In genomic region chr11:130131957-130132850, GRCh38 we compare ENCODE assay signal across 9 cellular contexts. TPM values are rescaled to one million over a fixed set of nuclear protein-coding genes. Genes with fewer than 3 reads are reported as not detected.
DNase-seq lines count a peak whose midpoint lies in the region; ATAC-seq and TF ChIP-seq lines count a peak whose summit lies in the region.
"Had no signal": no experiment of that assay in that cellular context is flagged by ENCODE, and none has a peak within 500 bp of the region (broad histone marks: within the 10 kb centered on the region; RNA-seq: fewer than 3 reads in every experiment).

No MANE protein-coding gene starts in this region.

- no peak overlapping the region for H3K9ac ChIP-seq in Karpas-422 (ENCODE audit: low read length)

- 55% methylated on average over 9 of the region's 9 CpGs for WGBS in right cardiac atrium

- H3K9me3 ChIP-seq in Karpas-422 (ENCODE audit: low read length) (no peaks in the 10 kb centered on the region), RWPE2 (ENCODE audit: severe bottlenecking) (no peaks in the 10 kb centered on the region), right cardiac atrium (ENCODE audit: control insufficient read depth, low read length) (no peaks in the 10 kb centered on the region)

- H3K4me3 Mint-ChIP-seq in activated naive CD8-positive, alpha-beta T cell treated with anti-CD3 and anti-CD28 coated beads for 36 hours = no peak overlapping the region

- peaks cover 3% of the 10 kb centered on the region; the same call in 1 of the 2 replicates for H3K79me2 ChIP-seq in Karpas-422 (ENCODE audit: low read length)

- no peaks in the 10 kb centered on the region for H3K9me3 Mint-ChIP-seq in activated naive CD8-positive, alpha-beta T cell treated with anti-CD3 and anti-CD28 coated beads for 36 hours

- ATAC-seq in RWPE2 (ENCODE audit: low read depth) (peak; percentile 76), right cardiac atrium (peak; percentile 62 to 72)

- H3K27ac ChIP-seq in Karpas-422 (ENCODE audit: low read length) (no peak overlapping the region), RWPE2 (ENCODE audit: poor library complexity, severe bottlenecking) (no peak overlapping the region), right cardiac atrium (ENCODE audit: low read length) (no peak overlapping the region)

- DNase-seq in COLO668 (lab: John Stamatoyannopoulos, UW; ENCODE audit: unreplicated experiment) = peak; percentile 45
- DNase-seq in GM19240 (ENCODE audit: insufficient read length, low spot score) = peak; percentile 65
- DNase-seq in Karpas-422 = peak; percentile 83
- DNase-seq in RWPE2 (ENCODE audit: low spot score) = no peak
- peak; percentile 32 for DNase-seq in activated naive CD8-positive, alpha-beta T cell treated with anti-CD3 and anti-CD28 coated beads for 36 hours
- no peak for DNase-seq in right cardiac atrium
- DNase-seq in stimulated activated CD4-positive, alpha-beta T cell treated with anti-CD3 and anti-CD28 coated beads, Interleukin-12 subunit alpha, Interleukin-12 subunit beta, amount 100 ng/mL, for 4 hours = peak; percentile 10
- no peak for DNase-seq in posterior vena cava (ENCODE audit: low spot score)

- TF ChIP-seq CTCF in RWPE2 (IDR thresholded peaks at IDR 0.05; ENCODE audit: poor library complexity, severe bottlenecking) = peak; percentile 89

- intact Hi-C loops in right cardiac atrium (cut with DNase I) (loop anchor here (1.0 to 10.0 kb wide), 4 partner anchors 127 to 210 kb away; partner anchors contain the start of gene PRDM10 (in 1 of the 4)), posterior vena cava (cut with DNase I) (loop anchor here (5.0 kb wide), 3 partner anchors 60 to 210 kb away; partner anchors contain the start of gene PRDM10 (in 1 of the 2))

- H3K27ac Mint-ChIP-seq in activated naive CD8-positive, alpha-beta T cell treated with anti-CD3 and anti-CD28 coated beads for 36 hours = no peak overlapping the region

- no peaks in the 10 kb centered on the region for H3K9me2 ChIP-seq in Karpas-422 (replicated peaks; ENCODE audit: insufficient read depth, low read length)

- H3K4me1 Mint-ChIP-seq in activated naive CD8-positive, alpha-beta T cell treated with anti-CD3 and anti-CD28 coated beads for 36 hours = peaks cover 3% of the 10 kb centered on the region

- peaks cover 15% of the 10 kb centered on the region for H3K36me3 Mint-ChIP-seq in activated naive CD8-positive, alpha-beta T cell treated with anti-CD3 and anti-CD28 coated beads for 36 hours

- no peaks in the 10 kb centered on the region for H3K27me3 ChIP-seq in Karpas-422 (ENCODE audit: low read length)
- H3K27me3 ChIP-seq in RWPE2 (ENCODE audit: insufficient read depth, poor library complexity, severe bottlenecking) = no peaks in the 10 kb centered on the region
- H3K27me3 ChIP-seq in right cardiac atrium (ENCODE audit: control insufficient read depth, insufficient read depth) = no peaks in the 10 kb centered on the region

- H3K36me3 ChIP-seq in Karpas-422 (ENCODE audit: insufficient read depth, low read length) (peaks cover 6% of the 10 kb centered on the region; the same call in 1 of the 2 replicates), RWPE2 (ENCODE audit: low read depth) (peaks cover 98% of the 10 kb centered on the region)

- H3K4me2 ChIP-seq in Karpas-422 (ENCODE audit: low read depth, low read length, poor library complexity, severe bottlenecking) = no peak overlapping the region

- no peaks in the 10 kb centered on the region for H3K27me3 Mint-ChIP-seq in activated naive CD8-positive, alpha-beta T cell treated with anti-CD3 and anti-CD28 coated beads for 36 hours

- H3K4me3 ChIP-seq in Karpas-422 (ENCODE audit: low read length) = no peak overlapping the region
- H3K4me3 ChIP-seq in RWPE2 (ENCODE audit: severe bottlenecking) = no peak overlapping the region
- H3K4me3 ChIP-seq in right cardiac atrium (ENCODE audit: low read length) = no peak overlapping the region

- H3K4me1 ChIP-seq in Karpas-422 (ENCODE audit: low read length) (peaks cover 6% of the 10 kb centered on the region), RWPE2 (ENCODE audit: insufficient read depth, poor library complexity, severe bottlenecking) (no peaks in the 10 kb centered on the region), right cardiac atrium (ENCODE audit: control insufficient read depth, insufficient read depth, low read length) (no peaks in the 10 kb centered on the region)

- no peak overlapping the region for H2AFZ ChIP-seq in Karpas-422 (ENCODE audit: low read length)

- H4K20me1 ChIP-seq in Karpas-422 (ENCODE audit: insufficient read depth, low read depth, low read length) = no peaks in the 10 kb centered on the region

RNA-seq across cellular contexts. Expression of gene ST14, which starts 27.4 kb away (rescaled TPM):
- 0.18 and 0.30 TPM in 2 replicates for total RNA-seq in Karpas-422 (2014; rRNA removed; shearing (Covaris generic); ENCODE audit: low replicate concordance)
- under 1 TPM; 0.14 to 0.48 TPM for total RNA-seq in activated naive CD8-positive, alpha-beta T cell treated with anti-CD3 and anti-CD28 coated beads for 36 hours
- total RNA-seq in right cardiac atrium = 1 to 10 TPM; 1.0 to 2.8 (median 1.4) TPM
- 0.61 TPM for polyA plus RNA-seq in right cardiac atrium
- total RNA-seq in posterior vena cava = 1 to 10 TPM; 4.9 to 6.0 TPM
- total RNA-seq: T-helper 2 cell treated with Interferon-gamma antibody and Interleukin-4, amounts not matched to agents 100 ng/mL and 5 ng/mL, for 36 hours had no signal

Comparison
In these comparisons a context has a peak if more than half of its experiments do, and no peak if none do; other contexts are left out.
1. DNase-seq: peak in COLO668 (single experiment), GM19240 (single experiment), Karpas-422 (single experiment), activated naive CD8-positive, alpha-beta T cell treated with anti-CD3 and anti-CD28 coated beads for 36 hours (single experiment) and stimulated activated CD4-positive, alpha-beta T cell treated with anti-CD3 and anti-CD28 coated beads, Interleukin-12 subunit alpha, Interleukin-12 subunit beta, amount 100 ng/mL, for 4 hours (single experiment); none in RWPE2 (single experiment), right cardiac atrium (0 of 3) and posterior vena cava (single experiment).